ENCODE assay signal across 1 cellular context in the genomic region with DNA sequence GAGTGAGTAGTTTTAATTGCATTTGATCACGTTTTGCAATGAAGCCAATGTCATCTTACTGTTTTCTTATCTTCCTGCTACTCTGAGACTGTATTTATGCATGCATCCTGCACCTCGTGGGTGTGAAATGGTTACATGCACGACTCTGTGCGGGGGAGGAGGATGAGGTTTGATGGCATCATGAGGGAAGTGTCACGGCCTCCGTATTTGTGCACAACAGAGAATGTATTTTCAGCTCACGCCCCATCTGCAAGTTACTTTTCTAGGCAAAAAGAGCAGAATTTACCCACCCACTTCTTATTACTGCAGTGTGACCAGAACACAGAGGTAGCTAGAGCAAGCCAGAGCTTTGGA.
TF ChIP-seq lines count a peak whose summit lies in the region.

No MANE protein-coding gene starts in this region.

TF ChIP-seq in H1, 55 proteins besides CTCF, POLR2A, EP300 and RAD21 (continued from another document):
- TF ChIP-seq, protein P1, sequence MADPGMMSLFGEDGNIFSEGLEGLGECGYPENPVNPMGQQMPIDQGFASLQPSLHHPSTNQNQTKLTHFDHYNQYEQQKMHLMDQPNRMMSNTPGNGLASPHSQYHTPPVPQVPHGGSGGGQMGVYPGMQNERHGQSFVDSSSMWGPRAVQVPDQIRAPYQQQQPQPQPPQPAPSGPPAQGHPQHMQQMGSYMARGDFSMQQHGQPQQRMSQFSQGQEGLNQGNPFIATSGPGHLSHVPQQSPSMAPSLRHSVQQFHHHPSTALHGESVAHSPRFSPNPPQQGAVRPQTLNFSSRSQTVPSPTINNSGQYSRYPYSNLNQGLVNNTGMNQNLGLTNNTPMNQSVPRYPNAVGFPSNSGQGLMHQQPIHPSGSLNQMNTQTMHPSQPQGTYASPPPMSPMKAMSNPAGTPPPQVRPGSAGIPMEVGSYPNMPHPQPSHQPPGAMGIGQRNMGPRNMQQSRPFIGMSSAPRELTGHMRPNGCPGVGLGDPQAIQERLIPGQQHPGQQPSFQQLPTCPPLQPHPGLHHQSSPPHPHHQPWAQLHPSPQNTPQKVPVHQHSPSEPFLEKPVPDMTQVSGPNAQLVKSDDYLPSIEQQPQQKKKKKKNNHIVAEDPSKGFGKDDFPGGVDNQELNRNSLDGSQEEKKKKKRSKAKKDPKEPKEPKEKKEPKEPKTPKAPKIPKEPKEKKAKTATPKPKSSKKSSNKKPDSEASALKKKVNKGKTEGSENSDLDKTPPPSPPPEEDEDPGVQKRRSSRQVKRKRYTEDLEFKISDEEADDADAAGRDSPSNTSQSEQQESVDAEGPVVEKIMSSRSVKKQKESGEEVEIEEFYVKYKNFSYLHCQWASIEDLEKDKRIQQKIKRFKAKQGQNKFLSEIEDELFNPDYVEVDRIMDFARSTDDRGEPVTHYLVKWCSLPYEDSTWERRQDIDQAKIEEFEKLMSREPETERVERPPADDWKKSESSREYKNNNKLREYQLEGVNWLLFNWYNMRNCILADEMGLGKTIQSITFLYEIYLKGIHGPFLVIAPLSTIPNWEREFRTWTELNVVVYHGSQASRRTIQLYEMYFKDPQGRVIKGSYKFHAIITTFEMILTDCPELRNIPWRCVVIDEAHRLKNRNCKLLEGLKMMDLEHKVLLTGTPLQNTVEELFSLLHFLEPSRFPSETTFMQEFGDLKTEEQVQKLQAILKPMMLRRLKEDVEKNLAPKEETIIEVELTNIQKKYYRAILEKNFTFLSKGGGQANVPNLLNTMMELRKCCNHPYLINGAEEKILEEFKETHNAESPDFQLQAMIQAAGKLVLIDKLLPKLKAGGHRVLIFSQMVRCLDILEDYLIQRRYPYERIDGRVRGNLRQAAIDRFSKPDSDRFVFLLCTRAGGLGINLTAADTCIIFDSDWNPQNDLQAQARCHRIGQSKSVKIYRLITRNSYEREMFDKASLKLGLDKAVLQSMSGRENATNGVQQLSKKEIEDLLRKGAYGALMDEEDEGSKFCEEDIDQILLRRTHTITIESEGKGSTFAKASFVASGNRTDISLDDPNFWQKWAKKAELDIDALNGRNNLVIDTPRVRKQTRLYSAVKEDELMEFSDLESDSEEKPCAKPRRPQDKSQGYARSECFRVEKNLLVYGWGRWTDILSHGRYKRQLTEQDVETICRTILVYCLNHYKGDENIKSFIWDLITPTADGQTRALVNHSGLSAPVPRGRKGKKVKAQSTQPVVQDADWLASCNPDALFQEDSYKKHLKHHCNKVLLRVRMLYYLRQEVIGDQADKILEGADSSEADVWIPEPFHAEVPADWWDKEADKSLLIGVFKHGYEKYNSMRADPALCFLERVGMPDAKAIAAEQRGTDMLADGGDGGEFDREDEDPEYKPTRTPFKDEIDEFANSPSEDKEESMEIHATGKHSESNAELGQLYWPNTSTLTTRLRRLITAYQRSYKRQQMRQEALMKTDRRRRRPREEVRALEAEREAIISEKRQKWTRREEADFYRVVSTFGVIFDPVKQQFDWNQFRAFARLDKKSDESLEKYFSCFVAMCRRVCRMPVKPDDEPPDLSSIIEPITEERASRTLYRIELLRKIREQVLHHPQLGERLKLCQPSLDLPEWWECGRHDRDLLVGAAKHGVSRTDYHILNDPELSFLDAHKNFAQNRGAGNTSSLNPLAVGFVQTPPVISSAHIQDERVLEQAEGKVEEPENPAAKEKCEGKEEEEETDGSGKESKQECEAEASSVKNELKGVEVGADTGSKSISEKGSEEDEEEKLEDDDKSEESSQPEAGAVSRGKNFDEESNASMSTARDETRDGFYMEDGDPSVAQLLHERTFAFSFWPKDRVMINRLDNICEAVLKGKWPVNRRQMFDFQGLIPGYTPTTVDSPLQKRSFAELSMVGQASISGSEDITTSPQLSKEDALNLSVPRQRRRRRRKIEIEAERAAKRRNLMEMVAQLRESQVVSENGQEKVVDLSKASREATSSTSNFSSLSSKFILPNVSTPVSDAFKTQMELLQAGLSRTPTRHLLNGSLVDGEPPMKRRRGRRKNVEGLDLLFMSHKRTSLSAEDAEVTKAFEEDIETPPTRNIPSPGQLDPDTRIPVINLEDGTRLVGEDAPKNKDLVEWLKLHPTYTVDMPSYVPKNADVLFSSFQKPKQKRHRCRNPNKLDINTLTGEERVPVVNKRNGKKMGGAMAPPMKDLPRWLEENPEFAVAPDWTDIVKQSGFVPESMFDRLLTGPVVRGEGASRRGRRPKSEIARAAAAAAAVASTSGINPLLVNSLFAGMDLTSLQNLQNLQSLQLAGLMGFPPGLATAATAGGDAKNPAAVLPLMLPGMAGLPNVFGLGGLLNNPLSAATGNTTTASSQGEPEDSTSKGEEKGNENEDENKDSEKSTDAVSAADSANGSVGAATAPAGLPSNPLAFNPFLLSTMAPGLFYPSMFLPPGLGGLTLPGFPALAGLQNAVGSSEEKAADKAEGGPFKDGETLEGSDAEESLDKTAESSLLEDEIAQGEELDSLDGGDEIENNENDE (IDR thresholded peaks at IDR 0.05; ENCODE audit: insufficient replicate concordance, low read length): no peak
